In the genomic region with DNA sequence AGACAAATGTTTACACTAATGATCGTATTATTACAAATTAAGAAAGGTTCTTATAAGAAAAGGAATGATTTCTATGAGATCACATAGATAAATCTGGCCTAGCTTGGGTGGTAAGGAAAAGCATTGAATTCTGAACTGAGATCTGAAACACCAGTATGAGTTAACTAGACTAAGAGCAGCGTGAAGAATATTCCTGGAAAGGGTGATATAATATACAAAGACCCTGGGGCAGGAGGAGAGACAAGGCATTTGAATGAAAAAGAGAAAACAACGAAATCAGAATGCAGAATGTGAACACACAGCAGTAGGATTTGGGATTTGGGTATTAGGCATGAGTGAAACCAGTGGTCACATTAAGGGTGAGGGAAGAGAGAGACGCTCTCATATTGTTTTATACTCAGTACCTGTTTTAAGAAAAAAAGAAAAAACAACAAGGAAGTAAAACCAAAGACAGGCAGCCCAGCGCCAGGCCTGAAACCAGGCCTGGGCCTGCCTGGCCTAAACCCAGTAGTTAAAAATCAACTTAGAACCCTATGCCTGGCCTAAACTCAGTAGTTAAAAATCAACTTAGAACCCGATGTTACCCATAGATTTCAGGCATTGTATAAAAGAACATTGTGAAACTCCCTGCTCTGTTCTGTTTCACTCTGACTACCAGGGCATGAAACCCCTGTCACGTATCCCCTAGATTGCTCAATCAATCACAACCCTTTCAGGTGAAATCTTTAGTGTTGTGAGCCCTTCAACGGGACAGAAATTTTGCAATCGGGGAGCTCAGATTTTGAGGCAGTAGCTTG, we compare ENCODE assay signal across 14 cellular contexts.
A peak's percentile ranks its signal among the peaks of the same experiment; 100 is the strongest.
DNase-seq lines count a peak whose midpoint lies in the region; ATAC-seq and TF ChIP-seq lines count a peak whose summit lies in the region.
"Had no signal": no experiment of that assay in that cellular context is flagged by ENCODE, and none has a peak within 500 bp of the region (broad histone marks: within the 10 kb centered on the region; RNA-seq: fewer than 3 reads in every experiment).

No MANE protein-coding gene starts in this region.

- CTCF ChIA-PET in activated CD4-positive, alpha-beta memory T cell treated with anti-CD3 and anti-CD28 coated beads, Interleukin-2, amount 10 ng/mL, durations not matched to agents 7 days and 5 days (lab: Charles Lee), result no interaction called here

- H3K27me3 ChIP-seq in endodermal cell (ENCODE audit: control insufficient read depth, insufficient read depth, low read length, poor library complexity, severe bottlenecking), result no peaks in the 10 kb centered on the region
- no peaks in the 10 kb centered on the region for H3K27me3 ChIP-seq in Karpas-422 (ENCODE audit: low read length)
- no peaks in the 10 kb centered on the region for H3K27me3 ChIP-seq in H9 (ENCODE audit: insufficient read depth, low read length)

- no peaks in the 10 kb centered on the region for H3K36me3 Mint-ChIP-seq in endodermal cell (ENCODE audit: low read depth)
- H3K36me3 Mint-ChIP-seq in activated CD4-positive, alpha-beta memory T cell treated with anti-CD3 and anti-CD28 coated beads, Interleukin-2, amount 10 ng/mL, durations not matched to agents 7 days and 5 days (ENCODE audit: low read depth), result no peaks in the 10 kb centered on the region
- no peaks in the 10 kb centered on the region; a peak in 1 of 7 replicates for H3K36me3 Mint-ChIP-seq in H9 (ENCODE audit: insufficient read depth in 1 of 3, low read depth in 3 of 3)
- H3K36me3 Mint-ChIP-seq: activated naive CD4-positive, alpha-beta T cell treated with anti-CD3 and anti-CD28 coated beads, Interleukin-2, amount 50 U/mL, for 24 hours had no signal

- no peaks in the 10 kb centered on the region for H3K9me2 ChIP-seq in Karpas-422 (replicated peaks; ENCODE audit: insufficient read depth, low read length)

- no peak overlapping the region for H3K18ac ChIP-seq in H9 (ENCODE audit: insufficient read length, low read depth, low read length)

- no peak overlapping the region for H3K4me3 Mint-ChIP-seq in endodermal cell
- H3K4me3 Mint-ChIP-seq in activated CD4-positive, alpha-beta memory T cell treated with anti-CD3 and anti-CD28 coated beads, Interleukin-2, amount 10 ng/mL, durations not matched to agents 7 days and 5 days, result no peak overlapping the region
- H3K4me3 Mint-ChIP-seq in H9, result no peak overlapping the region
- H3K4me3 Mint-ChIP-seq: activated naive CD4-positive, alpha-beta T cell treated with anti-CD3 and anti-CD28 coated beads, Interleukin-2, amount 50 U/mL, for 24 hours had no signal

- H3K9me3 ChIP-seq in endodermal cell (ENCODE audit: control insufficient read depth, low read length) (no peaks in the 10 kb centered on the region), Karpas-422 (ENCODE audit: low read length) (no peaks in the 10 kb centered on the region), H9 (ENCODE audit: control insufficient read depth, low read depth, low read length) (no peaks in the 10 kb centered on the region)

- TF ChIP-seq CTCF in endodermal cell (conservative IDR thresholded peaks at IDR 0.05) (no peak), H9 (conservative IDR thresholded peaks at IDR 0.05) (no peak)

- 88 to 90% methylated on average over 5 to 8 of the region's 9 CpGs for WGBS in endodermal cell (ENCODE audit: insufficient coverage in 1 of 2, insufficient read length in 1 of 2), 2 experiments
- WGBS in H9 (ENCODE audit: extremely low coverage, insufficient read length, low lambda C conversion rate), result no CpG with 5 or more reads among the region's 9 CpGs

- no peak overlapping the region for H4K91ac ChIP-seq in H9 (ENCODE audit: insufficient read length, low read depth, low read length)

- H3K27me3 Mint-ChIP-seq in endodermal cell (ENCODE audit: insufficient read depth) (no peaks in the 10 kb centered on the region), H9 (ENCODE audit: low read depth) (no peaks in the 10 kb centered on the region)
- H3K27me3 Mint-ChIP-seq in activated CD4-positive, alpha-beta memory T cell treated with anti-CD3 and anti-CD28 coated beads, Interleukin-2, amount 10 ng/mL, durations not matched to agents 7 days and 5 days, result no peaks in the 10 kb centered on the region

- H3K4me3 ChIP-seq in endodermal cell (ENCODE audit: low read length) (no peak overlapping the region), Karpas-422 (ENCODE audit: low read length) (no peak overlapping the region)

- H3K36me3 ChIP-seq in endodermal cell (ENCODE audit: control insufficient read depth, insufficient read depth, low read length), result no peaks in the 10 kb centered on the region
- H3K36me3 ChIP-seq in Karpas-422 (ENCODE audit: insufficient read depth, low read length), result no peaks in the 10 kb centered on the region

- H3K56ac ChIP-seq in H9 (ENCODE audit: insufficient read length, low read depth, low read length), result no peak overlapping the region

- H2AFZ ChIP-seq in Karpas-422 (ENCODE audit: low read length), result no peak overlapping the region
- no peak overlapping the region for H2AFZ ChIP-seq in H9 (ENCODE audit: low read length)

- H4K5ac ChIP-seq in H9 (ENCODE audit: insufficient read length, low read depth, low read length), result no peak overlapping the region

- no peak overlapping the region for H3T11ph ChIP-seq in H9 (ENCODE audit: low read length)

- POLR2A ChIA-PET in activated CD4-positive, alpha-beta memory T cell treated with anti-CD3 and anti-CD28 coated beads, Interleukin-2, amount 10 ng/mL, durations not matched to agents 7 days and 5 days (lab: Charles Lee), result no interaction called here

- ATAC-seq in GM18508 (IDR thresholded peaks at IDR 0.05; ENCODE audit: insufficient read depth, unreplicated experiment), result peak; percentile 98
- ATAC-seq in GM21515 (IDR thresholded peaks at IDR 0.05; ENCODE audit: unreplicated experiment), result peak; percentile 92
- ATAC-seq in HG03064 (IDR thresholded peaks at IDR 0.05; ENCODE audit: low read depth, unreplicated experiment), result peak; percentile 95

- no peak overlapping the region for H2BK5ac ChIP-seq in H9 (ENCODE audit: insufficient read length, low read length)

- H3K4me1 ChIP-seq in endodermal cell (ENCODE audit: control insufficient read depth, insufficient read depth, low read length) (no peaks in the 10 kb centered on the region), Karpas-422 (ENCODE audit: low read length) (no peaks in the 10 kb centered on the region), H9 (ENCODE audit: insufficient read depth, low read length) (no peaks in the 10 kb centered on the region)

- no peak overlapping the region for H2BK20ac ChIP-seq in H9 (ENCODE audit: low read depth, low read length, poor library complexity, severe bottlenecking)

- peak overlapping the region; percentile 4 for H3K27ac Mint-ChIP-seq in endodermal cell
- no peak overlapping the region for H3K27ac Mint-ChIP-seq in activated CD4-positive, alpha-beta memory T cell treated with anti-CD3 and anti-CD28 coated beads, Interleukin-2, amount 10 ng/mL, durations not matched to agents 7 days and 5 days
- 0 out of 7 replicates have a peak overlapping the region, but pooled peaks of 1 of the 3 experiments have one; percentile 16 for H3K27ac Mint-ChIP-seq in H9
- H3K27ac Mint-ChIP-seq: activated naive CD4-positive, alpha-beta T cell treated with anti-CD3 and anti-CD28 coated beads, Interleukin-2, amount 50 U/mL, for 24 hours had no signal

- DNase-seq in endodermal cell (no peak), epidermal melanocyte (ENCODE audit: insufficient read length, low spot score) (no peak), Karpas-422 (no peak), H9 (no peak)
- DNase-seq in activated CD4-positive, alpha-beta memory T cell treated with anti-CD3 and anti-CD28 coated beads, Interleukin-2, amount 10 ng/mL, durations not matched to agents 7 days and 5 days, result no peak
- DNase-seq: activated CD4-positive, CD25-positive, alpha-beta regulatory T cell treated with anti-CD3 and anti-CD28 coated beads, Interleukin-2, amount 50 U/mL, for 72 hours; AML-193; NCI-H1930; SHP77; stimulated activated CD4-positive, alpha-beta T cell treated with anti-CD3 and anti-CD28 coated beads, Interleukin-1b, Interleukin-23, amount 100 ng/mL, for 48 hours had no signal

- H4K20me1 ChIP-seq in Karpas-422 (ENCODE audit: insufficient read depth, low read depth, low read length) (no peaks in the 10 kb centered on the region), H9 (ENCODE audit: control insufficient read depth, insufficient read depth, insufficient read length) (no peaks in the 10 kb centered on the region)

- no peaks in the 10 kb centered on the region for H3K79me1 ChIP-seq in H9 (ENCODE audit: insufficient read depth, low read depth, low read length, poor library complexity, severe bottlenecking)

- H3K4me2 ChIP-seq in Karpas-422 (ENCODE audit: low read depth, low read length, poor library complexity, severe bottlenecking) (no peak overlapping the region), H9 (ENCODE audit: insufficient read depth, insufficient read length, low read length) (no peak overlapping the region)

- no peak overlapping the region for H3K23ac ChIP-seq in H9 (ENCODE audit: insufficient read length, low read depth, low read length)

- no peak overlapping the region for H2BK12ac ChIP-seq in H9 (ENCODE audit: insufficient read length, low read depth, low read length)

- H3K79me2 ChIP-seq in Karpas-422 (ENCODE audit: low read length) (no peaks in the 10 kb centered on the region), H9 (ENCODE audit: insufficient read depth, low read length) (no peaks in the 10 kb centered on the region)

- H2BK15ac ChIP-seq in H9 (ENCODE audit: low read depth, low read length), result no peak overlapping the region

- H3K14ac ChIP-seq in H9 (ENCODE audit: insufficient read depth, low read length), result no peak overlapping the region

- no peak overlapping the region for H4K8ac ChIP-seq in H9 (replicated peaks; ENCODE audit: insufficient read length, low read depth, low read length)

- H3K4me1 Mint-ChIP-seq in endodermal cell (peaks cover 28% of the 10 kb centered on the region), H9 (peaks cover 9 to 13% of the 10 kb centered on the region in 2 experiments)
- no peaks in the 10 kb centered on the region for H3K4me1 Mint-ChIP-seq in activated CD4-positive, alpha-beta memory T cell treated with anti-CD3 and anti-CD28 coated beads, Interleukin-2, amount 10 ng/mL, durations not matched to agents 7 days and 5 days
- H3K4me1 Mint-ChIP-seq: activated naive CD4-positive, alpha-beta T cell treated with anti-CD3 and anti-CD28 coated beads, Interleukin-2, amount 50 U/mL, for 24 hours had no signal

- no peak overlapping the region for H2AK5ac ChIP-seq in H9 (ENCODE audit: insufficient read length, low read length)

- H3K23me2 ChIP-seq in H9 (ENCODE audit: insufficient read length, low read depth, low read length, poor library complexity, severe bottlenecking), result no peaks in the 10 kb centered on the region

- H3K9me3 Mint-ChIP-seq in endodermal cell, result no peaks in the 10 kb centered on the region
- H3K9me3 Mint-ChIP-seq in activated CD4-positive, alpha-beta memory T cell treated with anti-CD3 and anti-CD28 coated beads, Interleukin-2, amount 10 ng/mL, durations not matched to agents 7 days and 5 days, result no peaks in the 10 kb centered on the region
- H3K9me3 Mint-ChIP-seq in H9, result no peaks in the 10 kb centered on the region
- H3K9me3 Mint-ChIP-seq: activated naive CD4-positive, alpha-beta T cell treated with anti-CD3 and anti-CD28 coated beads, Interleukin-2, amount 50 U/mL, for 24 hours had no signal

- no peak overlapping the region for H3K4ac ChIP-seq in H9 (ENCODE audit: low read depth, low read length)

- no peak overlapping the region for H3K9ac ChIP-seq in endodermal cell (ENCODE audit: extremely low read depth, low read length, poor library complexity, severe bottlenecking)
- no peak overlapping the region for H3K9ac ChIP-seq in Karpas-422 (ENCODE audit: low read length)
- no peak overlapping the region for H3K9ac ChIP-seq in H9 (ENCODE audit: extremely low read depth, insufficient read length, low read length)

- H2BK120ac ChIP-seq in H9 (ENCODE audit: low read depth, low read length, poor library complexity, severe bottlenecking), result no peak overlapping the region

- H3K27ac ChIP-seq in endodermal cell (ENCODE audit: low read depth, low read length) (no peak overlapping the region), Karpas-422 (ENCODE audit: low read length) (no peak overlapping the region), H9 (ENCODE audit: insufficient read length, low read depth, low read length) (no peak overlapping the region)
